ENCODE assay signal across 12 cellular contexts in the genomic region with DNA sequence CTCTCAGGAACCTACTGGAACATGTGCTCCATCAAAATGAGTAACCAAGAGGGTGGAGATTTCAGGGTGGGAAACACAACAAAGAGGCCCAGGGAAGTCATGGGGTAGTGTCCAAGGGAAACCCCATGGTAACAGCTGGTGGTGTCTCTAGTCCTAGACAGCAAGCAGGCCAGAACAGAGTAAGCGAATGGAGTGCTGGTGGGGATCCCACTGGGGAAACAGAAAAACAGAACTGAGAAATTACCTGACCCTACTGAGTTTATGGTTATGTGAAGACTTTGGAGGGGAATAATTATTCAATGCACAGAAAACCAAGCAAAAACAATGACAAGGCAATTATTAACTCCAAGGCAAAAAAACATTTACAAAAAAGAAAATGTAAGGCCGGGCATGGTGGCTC. TPM values are rescaled to one million over a fixed set of nuclear protein-coding genes. Genes with fewer than 3 reads are reported as not detected.
DNase-seq lines count a peak whose midpoint lies in the region; ATAC-seq and TF ChIP-seq lines count a peak whose summit lies in the region.
"Had no signal": no experiment of that assay in that cellular context is flagged by ENCODE, and none has a peak within 500 bp of the region (broad histone marks: within the 10 kb centered on the region; RNA-seq: fewer than 3 reads in every experiment).

No MANE protein-coding gene starts in this region.

- H3K4me3 ChIP-seq in CD8-positive, alpha-beta T cell (ENCODE audit: low read depth, low read length) = no peak overlapping the region
- H3K4me3 ChIP-seq: Peyer's patch had no signal

- POLR2A ChIA-PET in CD8-positive, alpha-beta T cell (lab: Charles Lee) = interaction anchor here (1.4 kb wide), 1 partner anchor 17 kb away, joined by 3 read pairs; a partner anchor contains a TSS

- H3K4me3 Mint-ChIP-seq in CD8-positive, alpha-beta T cell = no peak overlapping the region
- H3K4me3 Mint-ChIP-seq in activated T-helper 2 cell treated with anti-CD3 and anti-CD28 coated beads, Interferon-gamma antibody, Interleukin-2, Interleukin-4, amounts not matched to agents 10 μg/mL and 5 μg/mL and 100 μg/mL, durations not matched to agents 14 hours and 24 hours and 36 hours (ENCODE audit: low read depth) = no peak overlapping the region
- H3K4me3 Mint-ChIP-seq in progenitor cell of endocrine pancreas (ENCODE audit: low read depth) = no peak overlapping the region

- H3K36me3 ChIP-seq in CD8-positive, alpha-beta T cell (ENCODE audit: insufficient read depth, low read length) = peaks cover 50% of the 10 kb centered on the region

- H3K4me1 ChIP-seq in CD8-positive, alpha-beta T cell (ENCODE audit: insufficient read depth, low read length) = no peaks in the 10 kb centered on the region
- H3K4me1 ChIP-seq: Peyer's patch had no signal

- H3K36me3 Mint-ChIP-seq in CD8-positive, alpha-beta T cell = peaks cover 93% of the 10 kb centered on the region
- H3K36me3 Mint-ChIP-seq in activated T-helper 2 cell treated with anti-CD3 and anti-CD28 coated beads, Interferon-gamma antibody, Interleukin-2, Interleukin-4, amounts not matched to agents 10 μg/mL and 5 μg/mL and 100 μg/mL, durations not matched to agents 14 hours and 24 hours and 36 hours (ENCODE audit: low read depth) = peaks cover 94% of the 10 kb centered on the region
- H3K36me3 Mint-ChIP-seq in progenitor cell of endocrine pancreas (ENCODE audit: insufficient read depth) = peaks cover 32% of the 10 kb centered on the region

- peak overlapping the region; percentile 0 for H3K27ac Mint-ChIP-seq in CD8-positive, alpha-beta T cell
- H3K27ac Mint-ChIP-seq in activated T-helper 2 cell treated with anti-CD3 and anti-CD28 coated beads, Interferon-gamma antibody, Interleukin-2, Interleukin-4, amounts not matched to agents 10 μg/mL and 5 μg/mL and 100 μg/mL, durations not matched to agents 14 hours and 24 hours and 36 hours = peak overlapping the region; percentile 77
- H3K27ac Mint-ChIP-seq in progenitor cell of endocrine pancreas = no peak overlapping the region

- H3K27me3 ChIP-seq in CD8-positive, alpha-beta T cell (ENCODE audit: insufficient read depth, low read length) = no peaks in the 10 kb centered on the region
- H3K27me3 ChIP-seq: Peyer's patch had no signal

- H3K27me3 Mint-ChIP-seq in CD8-positive, alpha-beta T cell (ENCODE audit: low read depth) = no peaks in the 10 kb centered on the region
- no peaks in the 10 kb centered on the region for H3K27me3 Mint-ChIP-seq in activated T-helper 2 cell treated with anti-CD3 and anti-CD28 coated beads, Interferon-gamma antibody, Interleukin-2, Interleukin-4, amounts not matched to agents 10 μg/mL and 5 μg/mL and 100 μg/mL, durations not matched to agents 14 hours and 24 hours and 36 hours (ENCODE audit: low read depth)
- no peaks in the 10 kb centered on the region for H3K27me3 Mint-ChIP-seq in progenitor cell of endocrine pancreas

- ATAC-seq in CD8-positive, alpha-beta T cell = no peak
- ATAC-seq in GM19395 (IDR thresholded peaks at IDR 0.05; ENCODE audit: unreplicated experiment) (peak; percentile 78), HG02870 (IDR thresholded peaks at IDR 0.05; ENCODE audit: unreplicated experiment) (peak; percentile 83), esophagus mucosa (no peak)

- H3K9me3 Mint-ChIP-seq in CD8-positive, alpha-beta T cell = no peaks in the 10 kb centered on the region
- H3K9me3 Mint-ChIP-seq in activated T-helper 2 cell treated with anti-CD3 and anti-CD28 coated beads, Interferon-gamma antibody, Interleukin-2, Interleukin-4, amounts not matched to agents 10 μg/mL and 5 μg/mL and 100 μg/mL, durations not matched to agents 14 hours and 24 hours and 36 hours = no peaks in the 10 kb centered on the region
- H3K9me3 Mint-ChIP-seq in progenitor cell of endocrine pancreas (ENCODE audit: low read depth) = no peaks in the 10 kb centered on the region

- intact Hi-C loops in CD8-positive, alpha-beta T cell (cut with DNase I, micrococcal nuclease) = no loop called here
- intact Hi-C loops in activated T-helper 2 cell treated with anti-CD3 and anti-CD28 coated beads, Interferon-gamma antibody, Interleukin-2, Interleukin-4, amounts not matched to agents 10 μg/mL and 5 μg/mL and 100 μg/mL, durations not matched to agents 14 hours and 24 hours and 36 hours (cut with micrococcal nuclease) = no loop called here

- no peak for TF ChIP-seq CTCF in CD8-positive, alpha-beta T cell (IDR thresholded peaks at IDR 0.05)
- TF ChIP-seq CTCF in progenitor cell of endocrine pancreas (IDR thresholded peaks at IDR 0.05; ENCODE audit: unreplicated experiment) = no peak

- peaks cover 10% of the 10 kb centered on the region for H3K4me1 Mint-ChIP-seq in CD8-positive, alpha-beta T cell (ENCODE audit: low read depth)
- H3K4me1 Mint-ChIP-seq in activated T-helper 2 cell treated with anti-CD3 and anti-CD28 coated beads, Interferon-gamma antibody, Interleukin-2, Interleukin-4, amounts not matched to agents 10 μg/mL and 5 μg/mL and 100 μg/mL, durations not matched to agents 14 hours and 24 hours and 36 hours (ENCODE audit: low read depth) = peaks cover 15% of the 10 kb centered on the region
- no peaks in the 10 kb centered on the region for H3K4me1 Mint-ChIP-seq in progenitor cell of endocrine pancreas (ENCODE audit: low read depth)

- CTCF ChIA-PET in CD8-positive, alpha-beta T cell (lab: Charles Lee) = interaction anchor here (1.5 kb wide), 1 partner anchor 10 kb away, joined by 3 read pairs; no protein-coding TSS in a partner anchor

- DNase-seq in CD8-positive, alpha-beta T cell = no peak
- no peak for DNase-seq in activated T-helper 2 cell treated with anti-CD3 and anti-CD28 coated beads, Interferon-gamma antibody, Interleukin-2, Interleukin-4, amounts not matched to agents 10 μg/mL and 5 μg/mL and 100 μg/mL, durations not matched to agents 14 hours and 24 hours and 36 hours (ENCODE audit: low spot score)
- DNase-seq in progenitor cell of endocrine pancreas (ENCODE audit: low spot score, unreplicated experiment) (no peak), dermis blood vessel endothelial cell (no peak), AG20443 (ENCODE audit: low spot score) (no peak)
- DNase-seq: activated gamma-delta T cell treated with Interleukin-2 at 50 U/mL for 16 hours, AML-193, NCI-H146, Peyer's patch had no signal

- H3K27ac ChIP-seq in CD8-positive, alpha-beta T cell (ENCODE audit: low read depth, low read length) = no peak overlapping the region
- H3K27ac ChIP-seq: Peyer's patch had no signal

- no peaks in the 10 kb centered on the region for H3K9me3 ChIP-seq in CD8-positive, alpha-beta T cell (ENCODE audit: low read length)
- H3K9me3 ChIP-seq: Peyer's patch had no signal

RNA-seq across cellular contexts. Expression of a gene that starts 16.9 kb away (rescaled TPM):
- total RNA-seq in CD8-positive, alpha-beta T cell = 10 to 100 TPM; 43.2 to 46.4 TPM
- 58.0 and 60.6 TPM in 2 replicates for total RNA-seq in activated T-helper 2 cell treated with anti-CD3 and anti-CD28 coated beads, Interferon-gamma antibody, Interleukin-2, Interleukin-4, amounts not matched to agents 10 μg/mL and 5 μg/mL and 100 μg/mL, durations not matched to agents 14 hours and 24 hours and 36 hours
- total RNA-seq in progenitor cell of endocrine pancreas (63.5 and 65.8 TPM in 2 replicates), dermis blood vessel endothelial cell (45.6 and 49.2 TPM in 2 replicates), esophagus mucosa (19.0 TPM)

RNA-seq across cellular contexts. Expression of a gene that starts 56.9 kb away (rescaled TPM):
- not detected for total RNA-seq in CD8-positive, alpha-beta T cell
- total RNA-seq in activated T-helper 2 cell treated with anti-CD3 and anti-CD28 coated beads, Interferon-gamma antibody, Interleukin-2, Interleukin-4, amounts not matched to agents 10 μg/mL and 5 μg/mL and 100 μg/mL, durations not matched to agents 14 hours and 24 hours and 36 hours = not detected in 2 replicates
- total RNA-seq in progenitor cell of endocrine pancreas = 8.0 and 8.6 TPM in 2 replicates
- total RNA-seq in dermis blood vessel endothelial cell = not detected in 2 replicates
- total RNA-seq in esophagus mucosa = 1.8 TPM

Comparison
In these comparisons a context has a peak if more than half of its experiments do, and no peak if none do; other contexts are left out.
1. ATAC-seq: peak in GM19395 (single experiment) and HG02870 (single experiment); none in CD8-positive, alpha-beta T cell (single experiment) and esophagus mucosa (single experiment).